ENCODE assay signal across 18 cellular contexts in genomic region chr7:70925411-70926115, GRCh38.
DNase-seq lines count a peak whose midpoint lies in the region; ATAC-seq, FAIRE-seq and TF ChIP-seq lines count a peak whose summit lies in the region.
"Had no signal": no experiment of that assay in that cellular context is flagged by ENCODE, and none has a peak within 500 bp of the region (broad histone marks: within the 10 kb centered on the region; RNA-seq: fewer than 3 reads in every experiment).

No MANE protein-coding gene starts in this region.

- H3K27ac ChIP-seq in BLaER1 treated with 17β-estradiol and CSF1 and Interleukin-3, amounts not matched to agents 10 nM and 100 nM, result peak overlapping the region in 7 of 11 experiments; percentile 19 to 91 (median 80); a peak in 10 of 22 replicates
- H3K27ac ChIP-seq in ectodermal cell (ENCODE audit: insufficient read depth, low read depth, low read length, poor library complexity, severe bottlenecking), result peak overlapping the region; percentile 26
- no peak overlapping the region for H3K27ac ChIP-seq in small intestine (ENCODE audit: low read depth in 1 of 2, low read length in 1 of 2)
- H3K27ac ChIP-seq: SJSA1 had no signal

- H3K4me3 Mint-ChIP-seq in natural killer cell treated with Interleukin-12 subunit alpha and Interleukin-12 subunit beta and Interleukin-15 and Interleukin-18, amount 100 ng/mL, for 72 hours, result no peak overlapping the region
- H3K4me3 Mint-ChIP-seq: CD14-positive monocyte had no signal

- no peaks in the 10 kb centered on the region for H3K36me3 ChIP-seq in BLaER1 treated with 17β-estradiol and CSF1 and Interleukin-3, amounts not matched to agents 10 nM and 100 nM
- H3K36me3 ChIP-seq in ectodermal cell (ENCODE audit: control insufficient read depth, insufficient read depth, low read length) (no peaks in the 10 kb centered on the region), small intestine (ENCODE audit: control insufficient read depth in 2 of 2, insufficient read depth in 2 of 2, low read length in 2 of 2) (no peaks in the 10 kb centered on the region)
- H3K36me3 ChIP-seq: SJSA1 had no signal

- FAIRE-seq in H54 (lab: Jason Lieb, UNC) (no peak), small intestine (lab: Jason Lieb, UNC) (no peak)

- no peak overlapping the region for H3K4me3 ChIP-seq in BLaER1 treated with 17β-estradiol and CSF1 and Interleukin-3, amounts not matched to agents 10 nM and 100 nM
- H3K4me3 ChIP-seq in ectodermal cell (ENCODE audit: insufficient read depth, low read depth, low read length) (no peak overlapping the region), small intestine (ENCODE audit: low read depth in 1 of 2, low read length in 2 of 2) (no peak overlapping the region)
- H3K4me3 ChIP-seq: SJSA1 had no signal

- H3K27me3 Mint-ChIP-seq in natural killer cell treated with Interleukin-12 subunit alpha and Interleukin-12 subunit beta and Interleukin-15 and Interleukin-18, amount 100 ng/mL, for 72 hours, result no peaks in the 10 kb centered on the region

- TF ChIP-seq POLR2A in H54 (IDR thresholded peaks at IDR 0.05; ENCODE audit: low read depth, low read length), result no peak

- no peak overlapping the region; a peak in 1 of 22 replicates for H3K9ac ChIP-seq in BLaER1 treated with 17β-estradiol and CSF1 and Interleukin-3, amounts not matched to agents 10 nM and 100 nM

- H4K20me1 ChIP-seq in BLaER1 treated with 17β-estradiol and CSF1 and Interleukin-3, amounts not matched to agents 10 nM and 100 nM, result no peaks in the 10 kb centered on the region

- H3K4me2 ChIP-seq in BLaER1 treated with 17β-estradiol and CSF1 and Interleukin-3, amounts not matched to agents 10 nM and 100 nM, result peak overlapping the region in 7 of 11 experiments; percentile 5 to 62 (median 52); a peak in 11 of 22 replicates

- H3K9me3 ChIP-seq in BLaER1 treated with 17β-estradiol and CSF1 and Interleukin-3, amounts not matched to agents 10 nM and 100 nM (replicated peaks in 1 of 11), result peaks cover 0 to 10% (median 0%) of the 10 kb centered on the region in 11 experiments; a peak in 3 of 22 replicates
- H3K9me3 ChIP-seq in ectodermal cell (ENCODE audit: control insufficient read depth, low read length) (no peaks in the 10 kb centered on the region), small intestine (ENCODE audit: control insufficient read depth, low read depth) (no peaks in the 10 kb centered on the region)

- H3K27ac Mint-ChIP-seq in natural killer cell treated with Interleukin-12 subunit alpha and Interleukin-12 subunit beta and Interleukin-15 and Interleukin-18, amount 100 ng/mL, for 72 hours, result no peak overlapping the region
- H3K27ac Mint-ChIP-seq: CD14-positive monocyte had no signal

- ATAC-seq in natural killer cell treated with Interleukin-12 subunit alpha and Interleukin-12 subunit beta and Interleukin-15 and Interleukin-18, amount 100 ng/mL, for 72 hours, result no peak
- ATAC-seq in HG02981 (IDR thresholded peaks at IDR 0.05; ENCODE audit: unreplicated experiment), result no peak
- ATAC-seq: HCT116, PC-3 had no signal

- no peaks in the 10 kb centered on the region for H3K4me1 Mint-ChIP-seq in natural killer cell treated with Interleukin-12 subunit alpha and Interleukin-12 subunit beta and Interleukin-15 and Interleukin-18, amount 100 ng/mL, for 72 hours (ENCODE audit: low read depth in 2 of 2)

- H3K4me1 ChIP-seq in BLaER1 treated with 17β-estradiol and CSF1 and Interleukin-3, amounts not matched to agents 10 nM and 100 nM, result peaks cover 15 to 80% (median 54%) of the 10 kb centered on the region in 10 experiments
- peaks cover 12% of the 10 kb centered on the region for H3K4me1 ChIP-seq in ectodermal cell (ENCODE audit: control insufficient read depth, insufficient read depth, low read length)
- H3K4me1 ChIP-seq in small intestine (ENCODE audit: control insufficient read depth in 2 of 2, insufficient read depth in 1 of 2, low read depth in 1 of 2, low read length in 1 of 2), result no peaks in the 10 kb centered on the region
- H3K4me1 ChIP-seq: SJSA1 had no signal

- no peaks in the 10 kb centered on the region for H3K36me3 Mint-ChIP-seq in natural killer cell treated with Interleukin-12 subunit alpha and Interleukin-12 subunit beta and Interleukin-15 and Interleukin-18, amount 100 ng/mL, for 72 hours
- H3K36me3 Mint-ChIP-seq: CD14-positive monocyte had no signal

- DNase-seq in H54 (ENCODE audit: insufficient read length, low spot score) (peak; percentile 19), left kidney (ENCODE audit: low read depth, low spot score) (peak; percentile 35), small intestine (no peak)
- no peak for DNase-seq in natural killer cell treated with Interleukin-12 subunit alpha and Interleukin-12 subunit beta and Interleukin-15 and Interleukin-18, amount 100 ng/mL, for 72 hours (ENCODE audit: low spot score)
- DNase-seq: DMS153, KBM-7, NCI-H1436, NCI-H2029, NCI-H2171, NCI-H446, NCI-H69, PC-3 had no signal

- H3K9me3 Mint-ChIP-seq in natural killer cell treated with Interleukin-12 subunit alpha and Interleukin-12 subunit beta and Interleukin-15 and Interleukin-18, amount 100 ng/mL, for 72 hours, result peaks cover 8% of the 10 kb centered on the region

- no peaks in the 10 kb centered on the region for H3K27me3 ChIP-seq in BLaER1 treated with 17β-estradiol and CSF1 and Interleukin-3, amounts not matched to agents 10 nM and 100 nM
- H3K27me3 ChIP-seq in ectodermal cell (ENCODE audit: control insufficient read depth, insufficient read depth, low read length, poor library complexity, severe bottlenecking), result no peaks in the 10 kb centered on the region
- H3K27me3 ChIP-seq in small intestine (ENCODE audit: control insufficient read depth in 2 of 2, insufficient read depth in 2 of 2, low read length in 2 of 2), result no peaks in the 10 kb centered on the region
- H3K27me3 ChIP-seq: SJSA1 had no signal

- WGBS in ectodermal cell, 2 experiments, result 77 to 80% methylated on average over 5 of the region's 5 CpGs
- 84 to 91% (median 88%) methylated on average over 5 of the region's 5 CpGs for WGBS in small intestine, 3 donors

Comparison
In these comparisons a context has a peak if more than half of its experiments do, and no peak if none do; other contexts are left out.
1. H3K27ac ChIP-seq: peak in BLaER1 treated with 17β-estradiol and CSF1 and Interleukin-3, amounts not matched to agents 10 nM and 100 nM (7 of 11) and ectodermal cell (single experiment); none in small intestine (0 of 2).
2. DNase-seq: peak in H54 (single experiment) and left kidney (single experiment); none in small intestine (single experiment) and natural killer cell treated with Interleukin-12 subunit alpha and Interleukin-12 subunit beta and Interleukin-15 and Interleukin-18, amount 100 ng/mL, for 72 hours (single experiment).